Comparison of ENCODE assay signal across 24 cellular contexts in genomic region chr7:148474421-148474820, GRCh38.
"Had no signal": no experiment of that assay in that cellular context is flagged by ENCODE, and none has a peak within 500 bp of the region (broad histone marks: within the 10 kb centered on the region; RNA-seq: fewer than 3 reads in every experiment).

No MANE protein-coding gene starts in this region.

- H3K9me3 ChIP-seq: adrenal gland, SJCRH30, SK-N-SH had no signal

- H3K4me1 ChIP-seq: adrenal gland, SJCRH30 had no signal

- H3K36me3 ChIP-seq: adrenal gland, SJCRH30 had no signal

- H3K4me2 ChIP-seq: SK-N-SH had no signal

- H3K4me3 ChIP-seq: adrenal gland, SJCRH30 had no signal

- H3K27ac Mint-ChIP-seq: activated CD4-positive, alpha-beta memory T cell treated with anti-CD3 and anti-CD28 coated beads, Interleukin-2, amount 10 ng/mL, durations not matched to agents 7 days and 5 days; activated CD4-positive, alpha-beta T cell treated with anti-CD3 and anti-CD28 coated beads for 36 hours; activated naive CD8-positive, alpha-beta T cell treated with anti-CD3 and anti-CD28 coated beads, Interleukin-2, amount 10 ng/mL, durations not matched to agents 7 days and 5 days had no signal

- H3K9me3 Mint-ChIP-seq: activated CD4-positive, alpha-beta memory T cell treated with anti-CD3 and anti-CD28 coated beads, Interleukin-2, amount 10 ng/mL, durations not matched to agents 7 days and 5 days; activated naive CD8-positive, alpha-beta T cell treated with anti-CD3 and anti-CD28 coated beads, Interleukin-2, amount 10 ng/mL, durations not matched to agents 7 days and 5 days had no signal

- H3K9ac ChIP-seq: SK-N-SH had no signal

- DNase-seq: activated CD4-positive, alpha-beta memory T cell treated with anti-CD3 and anti-CD28 coated beads, Interleukin-2, amount 10 ng/mL, durations not matched to agents 7 days and 5 days; activated CD4-positive, alpha-beta T cell treated with anti-CD3 and anti-CD28 coated beads for 36 hours; activated CD4-positive, alpha-beta T cell treated with anti-CD3 and anti-CD28 coated beads, Interleukin-2, amount 50 U/mL, for 1 hour; activated naive CD4-positive, alpha-beta T cell treated with anti-CD3 and anti-CD28 coated beads, Interleukin-2, amount 50 U/mL, for 16 hours; activated naive CD8-positive, alpha-beta T cell treated with anti-CD3 and anti-CD28 coated beads, Interleukin-2, amount 10 ng/mL, durations not matched to agents 7 days and 5 days; adrenal gland; anterior cingulate cortex; caudate nucleus; NCI-H1105 treated with DMSO at 0.1 percent for 48 hours; NCI-H1436 treated with DMSO at 0.1 percent for 48 hours; NCI-H187; NCI-H2081; NCI-H345; NCI-H510A treated with DMSO at 0.1 percent for 48 hours; NCI-H69; NK-92 treated with Interleukin-12 subunit alpha and Interleukin-12 subunit beta, amount 100 ng/mL, for 24 hours; OCI-M1; Right ventricle myocardium superior; SJCRH30; SK-N-SH; T-helper 1 cell had no signal

- H3K4me3 Mint-ChIP-seq: activated CD4-positive, alpha-beta memory T cell treated with anti-CD3 and anti-CD28 coated beads, Interleukin-2, amount 10 ng/mL, durations not matched to agents 7 days and 5 days; activated CD4-positive, alpha-beta T cell treated with anti-CD3 and anti-CD28 coated beads for 36 hours; activated naive CD8-positive, alpha-beta T cell treated with anti-CD3 and anti-CD28 coated beads, Interleukin-2, amount 10 ng/mL, durations not matched to agents 7 days and 5 days had no signal

- ATAC-seq: activated CD4-positive, alpha-beta T cell treated with anti-CD3 and anti-CD28 coated beads for 36 hours; Panc1 had no signal

- H3K4me1 Mint-ChIP-seq: activated CD4-positive, alpha-beta memory T cell treated with anti-CD3 and anti-CD28 coated beads, Interleukin-2, amount 10 ng/mL, durations not matched to agents 7 days and 5 days; activated CD4-positive, alpha-beta T cell treated with anti-CD3 and anti-CD28 coated beads for 36 hours; activated naive CD8-positive, alpha-beta T cell treated with anti-CD3 and anti-CD28 coated beads, Interleukin-2, amount 10 ng/mL, durations not matched to agents 7 days and 5 days had no signal

- H3K36me3 Mint-ChIP-seq: activated naive CD8-positive, alpha-beta T cell treated with anti-CD3 and anti-CD28 coated beads, Interleukin-2, amount 10 ng/mL, durations not matched to agents 7 days and 5 days had no signal

- H3K27ac ChIP-seq: adrenal gland, RWPE1, SJCRH30, VCaP had no signal
